ENCODE assay signal across 1 cellular context in genomic region chr17:8448310-8448709, GRCh38.
TF ChIP-seq lines count a peak whose summit lies in the region.

No MANE protein-coding gene starts in this region.

TF ChIP-seq in GM23338, 12 proteins besides CTCF, POLR2A, EP300 and RAD21 (continued from another document):
- TF ChIP-seq ZNF462 (CRISPR knock-in tag; IDR thresholded peaks at IDR 0.05) (no peak), STAT1 (IDR thresholded peaks at IDR 0.05; ENCODE audit: unreplicated experiment) (no peak), EZH2phosphoT487 (IDR thresholded peaks at IDR 0.05; ENCODE audit: unreplicated experiment) (no peak), REST (IDR thresholded peaks at IDR 0.05; ENCODE audit: unreplicated experiment) (no peak), ZNF114 (CRISPR knock-in tag; IDR thresholded peaks at IDR 0.05) (no peak), ETS1 (IDR thresholded peaks at IDR 0.05) (no peak), JUNB (IDR thresholded peaks at IDR 0.05; ENCODE audit: unreplicated experiment) (no peak), EZH2 (IDR thresholded peaks at IDR 0.05; ENCODE audit: low read depth, unreplicated experiment) (no peak)
